9 cellular contexts compared by ENCODE assay signal in the genomic region with DNA sequence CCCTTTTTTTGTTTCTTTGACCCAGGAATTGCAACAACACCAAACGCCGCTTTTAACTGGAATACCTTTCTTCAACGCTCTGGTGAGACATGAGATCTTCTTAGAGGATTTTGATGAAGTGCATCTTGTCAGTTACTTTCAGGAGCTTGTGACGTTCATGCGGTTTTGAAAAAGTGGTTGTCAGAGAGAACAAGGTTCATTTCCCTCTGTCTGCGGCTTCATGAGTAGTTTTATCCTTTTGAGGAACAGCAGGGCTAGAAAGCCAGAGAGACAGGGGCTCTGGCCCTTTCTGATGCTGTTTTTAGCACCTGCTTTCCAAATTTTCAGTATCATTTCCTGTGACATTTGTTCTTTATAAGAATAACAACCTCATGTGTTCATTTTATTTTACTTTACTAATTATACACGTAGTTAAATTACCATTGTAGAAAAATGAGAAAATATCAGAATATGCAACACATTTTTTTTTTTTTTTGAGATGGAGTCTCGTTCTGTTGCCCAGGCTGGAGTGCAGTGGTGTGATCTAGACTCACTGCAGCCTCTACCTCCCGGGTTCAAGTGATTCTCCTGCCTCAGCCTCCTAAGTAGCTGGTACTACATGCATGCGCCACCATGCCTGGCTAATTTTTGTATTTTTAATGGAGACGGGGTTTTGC.
DNase-seq lines count a peak whose midpoint lies in the region; ATAC-seq and TF ChIP-seq lines count a peak whose summit lies in the region.
"Had no signal": no experiment of that assay in that cellular context is flagged by ENCODE, and none has a peak within 500 bp of the region (broad histone marks: within the 10 kb centered on the region; RNA-seq: fewer than 3 reads in every experiment).

No MANE protein-coding gene starts in this region.

- no peaks in the 10 kb centered on the region for H4K20me1 ChIP-seq in hepatocyte (ENCODE audit: insufficient read depth, poor library complexity, severe bottlenecking)

- H3K9me3 ChIP-seq in hepatocyte (ENCODE audit: low read depth) = no peaks in the 10 kb centered on the region

- H3K4me3 ChIP-seq in hepatocyte = no peak overlapping the region

- H3K9me3 Mint-ChIP-seq in stimulated activated memory B cell treated with anti-CD40 and anti-IgM and Interleukin-4, amounts not matched to agents 10 μg/mL and 1 μg/mL and 100 μg/mL, for 72 hours = peaks cover 3% of the 10 kb centered on the region

- no peaks in the 10 kb centered on the region for H3K36me3 ChIP-seq in hepatocyte (replicated peaks; ENCODE audit: insufficient read depth, low read depth)

- TF ChIP-seq CTCF in hepatocyte (IDR thresholded peaks at IDR 0.05; ENCODE audit: poor library complexity) = no peak

- H3K36me3 Mint-ChIP-seq in stimulated activated memory B cell treated with anti-CD40 and anti-IgM and Interleukin-4, amounts not matched to agents 10 μg/mL and 1 μg/mL and 100 μg/mL, for 72 hours = no peaks in the 10 kb centered on the region

- DNase-seq in activated CD8-positive, alpha-beta memory T cell treated with anti-CD3 and anti-CD28 coated beads for 48 hours (ENCODE audit: low read depth in 2 of 3, low spot score in 2 of 3) = peak in 2 of 3 experiments; percentile 4 to 10
- DNase-seq in activated CD8-positive, alpha-beta memory T cell treated with anti-CD3 and anti-CD28 coated beads, Interleukin-2, amount 50 U/mL, for 48 hours = no peak
- DNase-seq in SKM-1 (lab: John Stamatoyannopoulos, UW; ENCODE audit: unreplicated experiment) = peak; percentile 7
- DNase-seq in NCI-H1092 (lab: John Stamatoyannopoulos, UW) = no peak
- no peak for DNase-seq in hepatocyte (ENCODE audit: low spot score)
- DNase-seq: activated effector memory CD4-positive, alpha-beta T cell treated with Interleukin-2 at 50 U/mL for 16 hours had no signal

- H3K27ac Mint-ChIP-seq in stimulated activated memory B cell treated with anti-CD40 and anti-IgM and Interleukin-4, amounts not matched to agents 10 μg/mL and 1 μg/mL and 100 μg/mL, for 72 hours = peak overlapping the region; percentile 69

- no peak overlapping the region for H3K4me3 Mint-ChIP-seq in stimulated activated memory B cell treated with anti-CD40 and anti-IgM and Interleukin-4, amounts not matched to agents 10 μg/mL and 1 μg/mL and 100 μg/mL, for 72 hours

- no peak overlapping the region for H3K27ac ChIP-seq in hepatocyte

- no peaks in the 10 kb centered on the region for H3K27me3 ChIP-seq in hepatocyte

- H2AFZ ChIP-seq in hepatocyte = no peak overlapping the region

- ATAC-seq in HG02973 (IDR thresholded peaks at IDR 0.05; ENCODE audit: unreplicated experiment) (peak; percentile 97), GM19035 (IDR thresholded peaks at IDR 0.05; ENCODE audit: unreplicated experiment) (no peak)
- peak; percentile 88 for ATAC-seq in stimulated activated memory B cell treated with anti-CD40 and anti-IgM and Interleukin-4, amounts not matched to agents 10 μg/mL and 1 μg/mL and 100 μg/mL, for 72 hours

- H3K4me1 Mint-ChIP-seq in stimulated activated memory B cell treated with anti-CD40 and anti-IgM and Interleukin-4, amounts not matched to agents 10 μg/mL and 1 μg/mL and 100 μg/mL, for 72 hours = peaks cover 7% of the 10 kb centered on the region

- H3K79me2 ChIP-seq in hepatocyte = no peaks in the 10 kb centered on the region

- peaks cover 29% of the 10 kb centered on the region for H3K27me3 Mint-ChIP-seq in stimulated activated memory B cell treated with anti-CD40 and anti-IgM and Interleukin-4, amounts not matched to agents 10 μg/mL and 1 μg/mL and 100 μg/mL, for 72 hours

- H3K4me1 ChIP-seq in hepatocyte (ENCODE audit: insufficient read depth) = no peaks in the 10 kb centered on the region

- H3K4me2 ChIP-seq in hepatocyte = no peak overlapping the region

- no peaks in the 10 kb centered on the region for H3K9me2 ChIP-seq in hepatocyte (replicated peaks; ENCODE audit: insufficient read depth)

- 91% methylated on average over 11 of the region's 11 CpGs for WGBS in hepatocyte (ENCODE audit: low lambda C conversion rate, missing lambda C conversion rate)

Comparison
In these comparisons a context has a peak if more than half of its experiments do, and no peak if none do; other contexts are left out.
1. DNase-seq: peak in activated CD8-positive, alpha-beta memory T cell treated with anti-CD3 and anti-CD28 coated beads for 48 hours (2 of 3) and SKM-1 (single experiment); none in activated CD8-positive, alpha-beta memory T cell treated with anti-CD3 and anti-CD28 coated beads, Interleukin-2, amount 50 U/mL, for 48 hours (single experiment), NCI-H1092 (single experiment) and hepatocyte (single experiment).